ENCODE assay signal across 13 cellular contexts in the genomic region with DNA sequence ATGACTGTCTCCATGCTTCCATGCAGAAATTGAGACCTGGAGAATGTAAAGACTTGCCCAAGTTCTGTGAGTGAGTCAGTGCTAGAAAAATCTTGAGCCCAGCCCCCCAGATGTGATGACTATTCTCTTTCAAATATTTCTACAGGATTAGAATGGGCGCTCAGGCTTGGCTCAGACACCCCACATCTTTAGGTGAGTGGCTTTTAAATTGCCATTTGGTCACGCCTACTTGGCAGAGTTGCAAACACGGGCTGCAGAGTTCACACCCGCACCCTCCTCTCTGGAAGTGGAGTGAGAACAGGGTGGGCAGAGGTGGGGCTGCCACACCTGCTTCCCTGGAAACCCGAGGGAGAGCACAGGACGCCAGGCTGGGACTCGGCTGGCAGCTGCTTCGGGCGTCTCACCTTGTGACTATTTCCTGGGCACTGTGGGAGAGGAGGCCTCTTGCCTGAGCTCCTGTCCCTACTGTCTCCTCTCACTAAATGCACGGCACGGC. TPM values are rescaled to one million over a fixed set of nuclear protein-coding genes. Genes with fewer than 3 reads are reported as not detected.
A peak's percentile ranks its signal among the peaks of the same experiment; 100 is the strongest.
DNase-seq lines count a peak whose midpoint lies in the region; ATAC-seq and TF ChIP-seq lines count a peak whose summit lies in the region.
"Had no signal": no experiment of that assay in that cellular context is flagged by ENCODE, and none has a peak within 500 bp of the region (broad histone marks: within the 10 kb centered on the region; RNA-seq: fewer than 3 reads in every experiment).

No MANE protein-coding gene starts in this region.

- no peaks in the 10 kb centered on the region for H3K9me2 ChIP-seq in PC-3 (replicated peaks; ENCODE audit: low read length)

- ATAC-seq in PC-3 = peak; percentile 88
- ATAC-seq in HG03045 (IDR thresholded peaks at IDR 0.05; ENCODE audit: unreplicated experiment) = no peak
- no peak for ATAC-seq in stimulated activated naive CD8-positive, alpha-beta T cell treated with anti-CD3 and anti-CD28 coated beads, Interleukin-15, Interleukin-2, amounts not matched to agents 100 U/mL and 50 U/mL, for 24 hours
- ATAC-seq: HepG2 had no signal

- peaks cover 26% of the 10 kb centered on the region for H3K4me1 ChIP-seq in PC-3 (ENCODE audit: insufficient read depth, low read length)
- H3K4me1 ChIP-seq in thyroid gland = peaks cover 0 to 6% of the 10 kb centered on the region in 2 donors
- H3K4me1 ChIP-seq: esophagus muscularis mucosa had no signal

- H3K9ac ChIP-seq in PC-3 (ENCODE audit: low read length) = no peak overlapping the region

- BruUV-seq in PC-3 (replicated peaks; lab: Mats Ljungman, UMichigan) = no TSS peak

- WGBS in thyroid gland, 2 donors = 36 to 43% methylated on average over 11 of the region's 11 CpGs

- H3K4me3 ChIP-seq in PC-3 (ENCODE audit: low read length) = peak overlapping the region; percentile 46; the same call in 1 of the 2 replicates
- no peak overlapping the region for H3K4me3 ChIP-seq in thyroid gland (replicated peaks in 1 of 3)
- H3K4me3 ChIP-seq: esophagus muscularis mucosa had no signal

- CTCF ChIA-PET in PC-3 (lab: Charles Lee) = no interaction called here

- H3K4me2 ChIP-seq in PC-3 (ENCODE audit: low read length) = peak overlapping the region; percentile 78

- peak; percentile 40 to 86 (median 76) for DNase-seq in NCI-H1417 (lab: John Stamatoyannopoulos, UW)
- DNase-seq in NCI-H1417 treated with DMSO at 0.1 percent for 48 hours (lab: John Stamatoyannopoulos, UW) = no peak
- peak; percentile 96 for DNase-seq in PC-3
- DNase-seq in fibroblast of peridontal ligament (ENCODE audit: extremely low read depth) = peak; percentile 71
- DNase-seq in thyroid gland = peak; percentile 49 to 56
- no peak for DNase-seq in NCI-H1436 (lab: John Stamatoyannopoulos, UW)
- DNase-seq in stimulated activated naive CD8-positive, alpha-beta T cell treated with anti-CD3 and anti-CD28 coated beads, Interleukin-15, Interleukin-2, amounts not matched to agents 100 U/mL and 50 U/mL, for 24 hours = no peak
- DNase-seq: activated CD4-positive, alpha-beta T cell treated with anti-CD3 and anti-CD28 coated beads for 1 hour; GOT3; nephron progenitor cell had no signal

- H3K27ac ChIP-seq in PC-3 (ENCODE audit: low read length) (peak overlapping the region; percentile 25; the same call in 1 of the 2 replicates), thyroid gland (no peak overlapping the region)
- H3K27ac ChIP-seq: esophagus muscularis mucosa had no signal

- H3F3A ChIP-seq in PC-3 (ENCODE audit: low read length, unreplicated experiment) = no peaks in the 10 kb centered on the region

- no peak for TF ChIP-seq POLR2A in thyroid gland (IDR thresholded peaks at IDR 0.05)

- H4K20me1 ChIP-seq in PC-3 (ENCODE audit: low read length) = no peaks in the 10 kb centered on the region

- no peaks in the 10 kb centered on the region for H3K27me3 ChIP-seq in PC-3 (ENCODE audit: low read length)
- H3K27me3 ChIP-seq in thyroid gland = no peaks in the 10 kb centered on the region

- TF ChIP-seq CTCF in PC-3 (conservative IDR thresholded peaks at IDR 0.05; ENCODE audit: low read depth, low read length) = no peak
- TF ChIP-seq CTCF in thyroid gland (IDR thresholded peaks at IDR 0.05) = no peak

- POLR2A ChIA-PET in PC-3 (lab: Charles Lee; ENCODE audit: unreplicated experiment) = no interaction called here

- no peaks in the 10 kb centered on the region for H3K79me2 ChIP-seq in PC-3 (ENCODE audit: low read length)

- H2AFZ ChIP-seq in PC-3 (ENCODE audit: low read length) = peak overlapping the region; percentile 74

- H3K9me3 ChIP-seq in PC-3 (ENCODE audit: low read length) = no peaks in the 10 kb centered on the region
- H3K9me3 ChIP-seq in thyroid gland = no peaks in the 10 kb centered on the region

- H3K36me3 ChIP-seq in PC-3 (ENCODE audit: low read depth, low read length) = no peaks in the 10 kb centered on the region
- no peaks in the 10 kb centered on the region for H3K36me3 ChIP-seq in thyroid gland
- H3K36me3 ChIP-seq: esophagus muscularis mucosa had no signal

- intact Hi-C loops in PC-3 (cut with micrococcal nuclease) (no loop called here), thyroid gland (cut with DNase I) (no loop called here)

RNA-seq across cellular contexts. Expression of gene ROPN1L, which starts 37.6 kb away (rescaled TPM):
- total RNA-seq in PC-3 (2014; rRNA removed) (0.95 and 1.7 TPM in 2 replicates), thyroid gland (1 to 10 TPM in 3 of 4 donors, not detected in 1; 2.0 to 3.0 (median 2.1) TPM)
- total RNA-seq: HepG2 had no signal

Comparison
In these comparisons a context has a peak if more than half of its experiments do, and no peak if none do; other contexts are left out.
1. DNase-seq: peak in NCI-H1417 (3 of 3), PC-3 (single experiment), fibroblast of peridontal ligament (single experiment) and thyroid gland (2 of 2); none in NCI-H1417 treated with DMSO at 0.1 percent for 48 hours (single experiment), NCI-H1436 (single experiment) and stimulated activated naive CD8-positive, alpha-beta T cell treated with anti-CD3 and anti-CD28 coated beads, Interleukin-15, Interleukin-2, amounts not matched to agents 100 U/mL and 50 U/mL, for 24 hours (single experiment).